Comparison of ENCODE assay signal across 8 cellular contexts in genomic region chr11:14973621-14974020, GRCh38. TPM values are rescaled to one million over a fixed set of nuclear protein-coding genes. Genes with fewer than 3 reads are reported as not detected.
DNase-seq lines count a peak whose midpoint lies in the region; ATAC-seq, FAIRE-seq and TF ChIP-seq lines count a peak whose summit lies in the region.

No MANE protein-coding gene starts in this region.

- TF ChIP-seq EP300 in stomach (IDR thresholded peaks at IDR 0.05): no peak

- DNase-seq in activated naive CD4-positive, alpha-beta T cell treated with anti-CD3 and anti-CD28 coated beads, Interleukin-2, amount 50 U/mL, for 72 hours (ENCODE audit: low spot score in 2 of 2): peak in 1 of 2 donors; percentile 40
- DNase-seq in kidney (peak; percentile 76), stomach (no peak), 8988T (no peak)

- no peaks in the 10 kb centered on the region for H3K9me3 Mint-ChIP-seq in activated naive CD4-positive, alpha-beta T cell treated with anti-CD3 and anti-CD28 coated beads, Interleukin-2, amount 50 U/mL, for 72 hours

- no peak for TF ChIP-seq CTCF in kidney (IDR thresholded peaks at IDR 0.05; ENCODE audit: borderline replicate concordance, extremely low read depth, insufficient read depth)
- TF ChIP-seq CTCF in stomach (IDR thresholded peaks at IDR 0.05): no peak

- intact Hi-C loops in kidney (cut with DNase I) (no loop called here), stomach (cut with DNase I; ENCODE audit: low total_unique reads) (no loop called here)

- peak overlapping the region; percentile 32 to 43 for H3K4me3 ChIP-seq in kidney (ENCODE audit: low read length in 2 of 2)
- peak overlapping the region; percentile 10 to 36 (median 33) for H3K4me3 ChIP-seq in stomach

- H3K9me3 ChIP-seq in kidney (ENCODE audit: control insufficient read depth in 1 of 2, low read length in 2 of 2) (no peaks in the 10 kb centered on the region), stomach (no peaks in the 10 kb centered on the region)

- peaks cover 18 to 89% (median 73%) of the 10 kb centered on the region in 3 donors for H3K27me3 ChIP-seq in stomach

- H3K36me3 ChIP-seq in kidney (ENCODE audit: control insufficient read depth in 1 of 2, insufficient read depth in 2 of 2, low read length in 2 of 2) (no peaks in the 10 kb centered on the region), stomach (no peaks in the 10 kb centered on the region)

- FAIRE-seq in kidney (lab: Jason Lieb, UNC): no peak

- no peak for TF ChIP-seq POLR2A in stomach (IDR thresholded peaks at IDR 0.05)

- H3K36me3 Mint-ChIP-seq in activated naive CD4-positive, alpha-beta T cell treated with anti-CD3 and anti-CD28 coated beads, Interleukin-2, amount 50 U/mL, for 72 hours: peaks cover 0 to 6% of the 10 kb centered on the region in 2 donors

- ATAC-seq in GM18867 (IDR thresholded peaks at IDR 0.05; ENCODE audit: unreplicated experiment) (peak; percentile 38), HG03442 (IDR thresholded peaks at IDR 0.05; ENCODE audit: unreplicated experiment) (peak; percentile 41), HG02973 (IDR thresholded peaks at IDR 0.05; ENCODE audit: unreplicated experiment) (no peak), HG03521 (IDR thresholded peaks at IDR 0.05; ENCODE audit: unreplicated experiment) (no peak)
- peak; percentile 49 to 63 for ATAC-seq in activated naive CD4-positive, alpha-beta T cell treated with anti-CD3 and anti-CD28 coated beads, Interleukin-2, amount 50 U/mL, for 72 hours

- 1 to 4% (median 2%) methylated on average over 24 to 31 of the region's 31 CpGs for WGBS in stomach, 5 donors

- no peak overlapping the region for H3K27ac ChIP-seq in kidney (ENCODE audit: low read depth in 2 of 2, low read length in 2 of 2)
- no peak overlapping the region for H3K27ac ChIP-seq in stomach

- no peak overlapping the region for H3K27ac Mint-ChIP-seq in activated naive CD4-positive, alpha-beta T cell treated with anti-CD3 and anti-CD28 coated beads, Interleukin-2, amount 50 U/mL, for 72 hours

- H3K4me1 ChIP-seq in kidney (ENCODE audit: control insufficient read depth in 1 of 2, insufficient read depth in 1 of 2, low read depth in 1 of 2, low read length in 2 of 2): peaks cover 10 to 13% of the 10 kb centered on the region in 2 donors
- peaks cover 11 to 41% (median 34%) of the 10 kb centered on the region in 4 donors for H3K4me1 ChIP-seq in stomach

- H3K9ac ChIP-seq in kidney (ENCODE audit: low read length in 2 of 2): no peak overlapping the region

RNA-seq across cellular contexts. Expression of gene CALCA, which starts 1.5 kb away (rescaled TPM):
- total RNA-seq in activated naive CD4-positive, alpha-beta T cell treated with anti-CD3 and anti-CD28 coated beads, Interleukin-2, amount 50 U/mL, for 72 hours: not detected
- total RNA-seq in kidney (not detected), stomach (not detected)
- polyA plus RNA-seq in kidney (ENCODE audit: insufficient read depth, low read depth, low replicate concordance) (29.8 TPM), stomach (not detected)

Comparison
In these comparisons a context has a peak if more than half of its experiments do, and no peak if none do; other contexts are left out.
1. ATAC-seq: peak in GM18867 (single experiment), HG03442 (single experiment) and activated naive CD4-positive, alpha-beta T cell treated with anti-CD3 and anti-CD28 coated beads, Interleukin-2, amount 50 U/mL, for 72 hours (2 of 2); none in HG02973 (single experiment) and HG03521 (single experiment).